In the genomic region with DNA sequence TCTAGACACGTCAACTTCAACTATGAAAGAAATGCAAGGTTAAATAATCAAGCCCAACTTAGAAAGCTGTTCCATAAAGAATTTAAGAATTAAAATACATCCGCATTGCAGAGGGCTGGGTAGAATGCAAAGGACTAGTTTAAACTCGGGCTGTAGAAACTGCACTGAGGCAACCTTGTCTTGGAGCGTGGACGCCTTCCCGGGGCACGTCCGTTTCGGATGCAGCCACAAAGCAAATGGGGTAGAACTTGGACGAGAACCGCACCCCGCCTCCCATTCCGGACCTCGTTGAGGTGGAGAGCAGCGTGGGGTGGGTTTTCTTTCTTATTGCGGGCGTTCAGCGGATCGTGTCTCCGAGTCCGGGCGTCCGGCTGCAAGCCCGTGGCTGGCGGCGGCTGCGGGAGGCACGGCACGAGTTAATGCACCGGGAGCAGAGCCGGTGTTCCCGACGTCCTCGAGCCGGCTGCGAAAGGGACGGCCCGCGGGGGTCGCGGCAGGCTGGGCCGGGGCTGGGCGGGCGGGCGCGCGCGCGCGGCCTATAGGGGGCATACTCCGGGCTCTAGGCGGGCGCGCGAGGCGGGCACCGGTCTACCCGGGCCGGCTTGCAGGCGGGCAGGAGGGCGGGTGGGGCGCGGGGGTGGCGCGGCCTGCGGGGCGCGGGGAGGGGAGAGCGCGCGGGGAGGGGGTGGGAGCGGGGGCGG, we compare ENCODE assay signal across 8 cellular contexts. TPM values are rescaled to one million over a fixed set of nuclear protein-coding genes. Genes with fewer than 3 reads are reported as not detected.
A peak's percentile ranks its signal among the peaks of the same experiment; 100 is the strongest.
DNase-seq lines count a peak whose midpoint lies in the region; ATAC-seq and TF ChIP-seq lines count a peak whose summit lies in the region.

No MANE protein-coding gene starts in this region.

- H3K36me3 ChIP-seq in left lung: no peaks in the 10 kb centered on the region

- H3K27ac Mint-ChIP-seq in chondrocyte (ENCODE audit: unreplicated experiment): peak overlapping the region; percentile 91

- intact Hi-C loops in left lung (cut with DNase I): no loop called here

- peak overlapping the region; percentile 100 for H3K4me3 Mint-ChIP-seq in chondrocyte (ENCODE audit: unreplicated experiment)

- peak overlapping the region; percentile 86 to 92 for H3K4me3 ChIP-seq in left lung

- H3K27me3 Mint-ChIP-seq in chondrocyte (ENCODE audit: low read depth): no peaks in the 10 kb centered on the region

- ATAC-seq in GM21360 (IDR thresholded peaks at IDR 0.05; ENCODE audit: unreplicated experiment): peak; percentile 17
- ATAC-seq in activated CD4-positive, CD25-positive, alpha-beta regulatory T cell treated with anti-CD3 and anti-CD28 coated beads, Interleukin-2, amount 50 U/mL, for 24 hours: peak; percentile 7 to 18
- ATAC-seq in left lung: no peak
- no peak for ATAC-seq in HG03095 (IDR thresholded peaks at IDR 0.05; ENCODE audit: unreplicated experiment)

- no peaks in the 10 kb centered on the region for H3K9me3 ChIP-seq in left lung

- peaks cover 4 to 62% of the 10 kb centered on the region in 2 donors for H3K4me1 ChIP-seq in left lung

- no peaks in the 10 kb centered on the region for H3K36me3 Mint-ChIP-seq in chondrocyte (ENCODE audit: low read depth)

- peak; percentile 58 for DNase-seq in CD1c-positive myeloid dendritic cell (ENCODE audit: extremely low spot score)
- no peak for DNase-seq in chondrocyte (ENCODE audit: low spot score)
- DNase-seq in left lung: peak; percentile 62 to 93
- DNase-seq in stimulated activated CD4-positive, alpha-beta T cell treated with anti-CD3 and anti-CD28 coated beads, Interleukin-2, amount 100 ng/mL, for 24 hours: peak; percentile 62

- no peaks in the 10 kb centered on the region for H3K9me3 Mint-ChIP-seq in chondrocyte (ENCODE audit: low read depth)

- H3K4me1 Mint-ChIP-seq in chondrocyte (ENCODE audit: low read depth): peaks cover 32% of the 10 kb centered on the region

- peak; percentile 37 for TF ChIP-seq CTCF in LNCAP (IDR thresholded peaks at IDR 0.05)
- TF ChIP-seq CTCF in chondrocyte (IDR thresholded peaks at IDR 0.05): peak; percentile 68
- TF ChIP-seq CTCF in left lung (IDR thresholded peaks at IDR 0.05): peak; percentile 24 to 27

- no peaks in the 10 kb centered on the region for H3K27me3 ChIP-seq in left lung

- H3K27ac ChIP-seq in left lung: peak overlapping the region; percentile 84 to 97

RNA-seq across cellular contexts. Expression of gene JARID2, which starts 2.0 kb away (rescaled TPM):
- total RNA-seq in chondrocyte (7.7 to 10.2 TPM (median 9.9 TPM) in 3 replicates), left lung (10 to 100 TPM; 10.2 to 14.5 TPM)

Comparison
In these comparisons a context has a peak if more than half of its experiments do, and no peak if none do; other contexts are left out.
1. ATAC-seq: peak in GM21360 (single experiment) and activated CD4-positive, CD25-positive, alpha-beta regulatory T cell treated with anti-CD3 and anti-CD28 coated beads, Interleukin-2, amount 50 U/mL, for 24 hours (2 of 2); none in left lung (single experiment) and HG03095 (single experiment).
2. Peak in every context shown above with its lines, with median percentiles within 50 percentile points of each other: CTCF ChIP-seq.